In genomic region chr19:11480927-11481776, GRCh38 we compare ENCODE assay signal across 9 cellular contexts. TPM values are rescaled to one million over a fixed set of nuclear protein-coding genes. Genes with fewer than 3 reads are reported as not detected.
DNase-seq lines count a peak whose midpoint lies in the region; ATAC-seq, FAIRE-seq and TF ChIP-seq lines count a peak whose summit lies in the region.
"Had no signal": no experiment of that assay in that cellular context is flagged by ENCODE, and none has a peak within 500 bp of the region (broad histone marks: within the 10 kb centered on the region; RNA-seq: fewer than 3 reads in every experiment).

Gene ELAVL3 (minus strand): TSS chr19:11481046. CDS start chr19:11480608, 438 bp downstream.

- no peak for FAIRE-seq in HepG2 (lab: Jason Lieb, UNC)

- intact Hi-C loops in HepG2 (cut with micrococcal nuclease; ENCODE audit: unreplicated experiment) (no loop called here), right lobe of liver (cut with DNase I) (no loop called here)

- H3K36me3 ChIP-seq in HepG2 (replicated peaks in 1 of 2; ENCODE audit: control insufficient read depth in 1 of 2, insufficient read depth in 2 of 2, low read length in 2 of 2) = no peaks in the 10 kb centered on the region
- H3K36me3 ChIP-seq in right lobe of liver = no peaks in the 10 kb centered on the region
- H3K36me3 ChIP-seq in RWPE2 (ENCODE audit: low read depth) = no peaks in the 10 kb centered on the region
- no peaks in the 10 kb centered on the region for H3K36me3 ChIP-seq in iPS DF 6.9 (ENCODE audit: control insufficient read depth, insufficient read depth, low read length)
- H3K36me3 ChIP-seq: neutrophil had no signal

- CTCF ChIA-PET in HepG2 (lab: Yijun Ruan, JAX; ENCODE audit: low intra/inter-chr PET ratio, low total read pairs) = no interaction called here

- H3K4me1 ChIP-seq in HepG2 (ENCODE audit: insufficient read depth, low read length) (peaks cover 17% of the 10 kb centered on the region), right lobe of liver (peaks cover 0 to 28% (median 6%) of the 10 kb centered on the region in 4 donors), RWPE2 (ENCODE audit: insufficient read depth, poor library complexity, severe bottlenecking) (no peaks in the 10 kb centered on the region), iPS DF 6.9 (ENCODE audit: control insufficient read depth, insufficient read depth, low read length) (peaks cover 6% of the 10 kb centered on the region; the same call in 1 of the 2 replicates)

- H3K4me2 ChIP-seq in HepG2 (ENCODE audit: low read depth, low read length) = no peak within 1 kb of the TSS; the same call in 1 of the 2 replicates

- H2AFZ ChIP-seq in HepG2 (ENCODE audit: low read length) = no peak within 1 kb of the TSS

- TF ChIP-seq CTCF in HepG2 (CRISPR knock-in tag; IDR thresholded peaks at IDR 0.05) (no peak), right lobe of liver (IDR thresholded peaks at IDR 0.05) (no peak), RWPE2 (IDR thresholded peaks at IDR 0.05; ENCODE audit: poor library complexity, severe bottlenecking) (no peak)

- in situ Hi-C loops in HepG2 (cut with HindIII; ENCODE audit: extremely low pct_ligation_motif_present, low pct_unique_long_range_greater_than_20kb) = loop anchor here (5.0 kb wide), 1 partner anchor 99 kb away; the partner anchor contains the start of gene EPOR

- TF ChIP-seq EP300 in HepG2 (IDR thresholded peaks at IDR 0.05; ENCODE audit: low read depth in 2 of 2, low read length in 2 of 2) (no peak), HepG2 (CRISPR knock-in tag; IDR thresholded peaks at IDR 0.05; ENCODE audit: borderline replicate concordance) (no peak)

- DNase-seq in HepG2 (ENCODE audit: low spot score) (no peak), right lobe of liver (no peak), RWPE2 (ENCODE audit: low spot score) (no peak), iPS DF 6.9 (ENCODE audit: low read depth, low spot score) (no peak), GOT3 (lab: John Stamatoyannopoulos, UW) (no peak), kidney glomerular epithelial cell (lab: John Stamatoyannopoulos, UW) (no peak), AG08396 (ENCODE audit: low spot score) (no peak)

- peaks cover 10% of the 10 kb centered on the region; the same call in 1 of the 2 replicates for H4K20me1 ChIP-seq in HepG2 (ENCODE audit: insufficient read depth, low read length)

- H3K9me3 ChIP-seq in HepG2 (ENCODE audit: low read length) = no peaks in the 10 kb centered on the region
- no peaks in the 10 kb centered on the region for H3K9me3 ChIP-seq in right lobe of liver
- H3K9me3 ChIP-seq in RWPE2 (ENCODE audit: severe bottlenecking) = no peaks in the 10 kb centered on the region
- H3K9me3 ChIP-seq in iPS DF 6.9 (ENCODE audit: control insufficient read depth, insufficient read depth, low read length) = no peaks in the 10 kb centered on the region
- H3K9me3 ChIP-seq: neutrophil had no signal

- no peak within 1 kb of the TSS for H3K9ac ChIP-seq in HepG2 (ENCODE audit: insufficient read depth, low read depth, low read length)

- no TSS peak for BruUV-seq in HepG2 (replicated peaks; lab: Mats Ljungman, UMichigan)

- no peak for TF ChIP-seq POLR2A in HepG2 (IDR thresholded peaks at IDR 0.05; ENCODE audit: insufficient read depth in 1 of 2, low read depth in 2 of 2, low read length in 2 of 2)
- TF ChIP-seq POLR2A in right lobe of liver (IDR thresholded peaks at IDR 0.05) = no peak

- no peak for TF ChIP-seq RAD21 in HepG2 (CRISPR knock-in tag; IDR thresholded peaks at IDR 0.05)

- H3K27ac ChIP-seq in HepG2 (ENCODE audit: extremely low read length, insufficient read depth, low read length) (no peak within 1 kb of the TSS), right lobe of liver (no peak within 1 kb of the TSS), RWPE2 (ENCODE audit: poor library complexity, severe bottlenecking) (no peak within 1 kb of the TSS), iPS DF 6.9 (ENCODE audit: low read length) (no peak within 1 kb of the TSS)
- H3K27ac ChIP-seq: neutrophil had no signal

- H3K79me2 ChIP-seq in HepG2 (ENCODE audit: insufficient read depth, low read length) = no peaks in the 10 kb centered on the region

- H3K27me3 ChIP-seq in HepG2 (ENCODE audit: control insufficient read depth in 1 of 2, insufficient read depth in 2 of 2, low read length in 2 of 2) = peaks cover 5 to 32% of the 10 kb centered on the region in 2 experiments; a peak in 4 of 5 replicates
- H3K27me3 ChIP-seq in right lobe of liver = peaks cover 0 to 12% of the 10 kb centered on the region in 2 donors
- peaks cover 27% of the 10 kb centered on the region for H3K27me3 ChIP-seq in RWPE2 (ENCODE audit: insufficient read depth, poor library complexity, severe bottlenecking)
- peaks cover 6% of the 10 kb centered on the region; the same call in 1 of the 2 replicates for H3K27me3 ChIP-seq in iPS DF 6.9 (ENCODE audit: control insufficient read depth, insufficient read depth, low read length)

- WGBS in HepG2 (ENCODE audit: low lambda C conversion rate) = 63% methylated on average over 39 of the region's 52 CpGs
- 23% methylated on average over 8 of the region's 52 CpGs for WGBS in right lobe of liver (ENCODE audit: insufficient coverage, low coverage, low lambda C conversion rate, missing lambda C conversion rate)
- no CpG with 5 or more reads among the region's 52 CpGs for WGBS in iPS DF 6.9 (ENCODE audit: insufficient coverage, insufficient read length)

- POLR2A ChIA-PET in HepG2 (lab: Yijun Ruan, JAX) = interaction anchor here (0.6 kb wide), 1 partner anchor 187 kb away, joined by 3 read pairs; no protein-coding TSS in a partner anchor

- H3K4me3 ChIP-seq in HepG2 (replicated peaks in 1 of 3; ENCODE audit: insufficient read depth in 1 of 3, low read depth in 2 of 3, low read length in 3 of 3) (peak within 1 kb of the TSS in 2 of 3 experiments; percentile 7 to 37; a peak in 1 of 6 replicates), right lobe of liver (no peak within 1 kb of the TSS), RWPE2 (ENCODE audit: severe bottlenecking) (peak within 1 kb of the TSS; percentile 30), iPS DF 6.9 (ENCODE audit: low read length) (peak within 1 kb of the TSS; percentile 23; the same call in 1 of the 2 replicates)

- no peak for ATAC-seq in HepG2
- ATAC-seq in right lobe of liver = no peak
- ATAC-seq in RWPE2 (ENCODE audit: low read depth) = no peak
- ATAC-seq in HG03354 (IDR thresholded peaks at IDR 0.05; ENCODE audit: poor library complexity, severe bottlenecking, unreplicated experiment) = no peak

TF ChIP-seq in HepG2, 621 proteins besides CTCF, POLR2A, EP300 and RAD21:
- TF ChIP-seq ONECUT2 (CRISPR knock-in tag; IDR thresholded peaks at IDR 0.05) (no peak), RBM39 (IDR thresholded peaks at IDR 0.05; ENCODE audit: low read depth, low read length, poor library complexity, severe bottlenecking) (peak; percentile 5), ZFP37 (CRISPR knock-in tag; IDR thresholded peaks at IDR 0.05; ENCODE audit: borderline replicate concordance) (no peak)

RNA-seq across cellular contexts. Expression of gene ELAVL3, which starts in this region (rescaled TPM):
- not detected in 2 replicates for total RNA-seq in HepG2 (2016; rRNA removed; fragmentation: Illumina TruSeq; extraction: Trizol)
- total RNA-seq in HepG2 (2016; cell fraction: cytosol; rRNA removed; fragmentation: Illumina TruSeq; extraction: Trizol; ENCODE audit: low read depth) = not detected in 2 replicates
- total RNA-seq in HepG2 (2016; cell fraction: insoluble cytoplasmic fraction; rRNA removed; fragmentation: Illumina TruSeq; extraction: Trizol) = not detected in 2 replicates
- not detected in 2 replicates for total RNA-seq in HepG2 (2016; cell fraction: membrane; rRNA removed; fragmentation: Illumina TruSeq; extraction: Trizol)
- total RNA-seq in HepG2 (2016; cell fraction: nucleus; rRNA removed; fragmentation: Illumina TruSeq; extraction: Trizol) = not detected in 2 replicates
- 0.03 TPM in 2 replicates for polyA plus RNA-seq in HepG2 (2011; rRNA removed)
- not detected in 2 replicates for polyA plus RNA-seq in HepG2 (2011; cell fraction: cytosol; rRNA removed)
- polyA plus RNA-seq in HepG2 (2011; cell fraction: nucleus; rRNA removed) = 0.12 and 0.16 TPM in 2 replicates
- polyA plus RNA-seq in HepG2 (2012) = 0.03 TPM in 2 replicates
- polyA plus RNA-seq in HepG2 (2016; cell fraction: cytosol; fragmentation: Illumina TruSeq; extraction: Trizol; ENCODE audit: low read depth) = 0.02 TPM in 1 of 2 replicates, not detected in the other
- polyA plus RNA-seq in HepG2 (2016; cell fraction: insoluble cytoplasmic fraction; fragmentation: Illumina TruSeq; extraction: Trizol; ENCODE audit: low read depth) = not detected in 2 replicates
- not detected in 2 replicates for polyA plus RNA-seq in HepG2 (2016; cell fraction: membrane; fragmentation: Illumina TruSeq; extraction: Trizol; ENCODE audit: low read depth)
- polyA plus RNA-seq in HepG2 (2016; cell fraction: nucleus; fragmentation: Illumina TruSeq; extraction: Trizol; ENCODE audit: insufficient read depth, low read depth) = not detected in 2 replicates
- not detected in 2 replicates for polyA minus RNA-seq in HepG2 (2011; rRNA and poly(A)+ RNA removed; ENCODE audit: low replicate concordance)
- polyA minus RNA-seq in HepG2 (2011; cell fraction: cytosol; rRNA and poly(A)+ RNA removed) = not detected in 2 replicates
- not detected in 2 replicates for polyA minus RNA-seq in HepG2 (2011; cell fraction: nucleus; rRNA and poly(A)+ RNA removed)
- not detected for total RNA-seq in right lobe of liver

Comparison
In these comparisons a context has a peak if more than half of its experiments do, and no peak if none do; other contexts are left out.
1. H3K4me3 ChIP-seq: peak in HepG2 (2 of 3), RWPE2 (single experiment) and iPS DF 6.9 (single experiment); none in right lobe of liver (0 of 3).